1 cellular context compared by ENCODE assay signal in genomic region chr2:171086352-171087290, GRCh38.
TF ChIP-seq lines count a peak whose summit lies in the region.

No MANE protein-coding gene starts in this region.

TF ChIP-seq in HEK293, 187 proteins besides CTCF, POLR2A, EP300 and RAD21 (continued from another document):
- TF ChIP-seq ZNF280D (tag by site-specific recombination; IDR thresholded peaks at IDR 0.05) = no peak
- TF ChIP-seq PBX3 (CRISPR knock-in tag; IDR thresholded peaks at IDR 0.05) = no peak
- no peak for TF ChIP-seq ZNF660 (tag by site-specific recombination; IDR thresholded peaks at IDR 0.05)
- no peak for TF ChIP-seq ZNF513 (tag by site-specific recombination; IDR thresholded peaks at IDR 0.05)
- no peak for TF ChIP-seq GFI1B (tag by site-specific recombination; IDR thresholded peaks at IDR 0.05)
- no peak for TF ChIP-seq PATZ1 (tag by site-specific recombination; IDR thresholded peaks at IDR 0.05)
- TF ChIP-seq ZNF555 (tag by site-specific recombination; conservative IDR thresholded peaks at IDR 0.05) = no peak
- TF ChIP-seq ZNF24 (tag by site-specific recombination; IDR thresholded peaks at IDR 0.05) = no peak
- no peak for TF ChIP-seq SP3 (tag by site-specific recombination; IDR thresholded peaks at IDR 0.05)
- TF ChIP-seq ZBTB8A (tag by site-specific recombination; IDR thresholded peaks at IDR 0.05) = no peak
- TF ChIP-seq ZNF701 (tag by site-specific recombination; IDR thresholded peaks at IDR 0.05) = no peak
- TF ChIP-seq ELK4 (IDR thresholded peaks at IDR 0.05; ENCODE audit: borderline replicate concordance, low read depth, low read length) = no peak
- TF ChIP-seq ZNF157 (tag by site-specific recombination; IDR thresholded peaks at IDR 0.05) = no peak
- TF ChIP-seq HOXC10 (CRISPR knock-in tag; IDR thresholded peaks at IDR 0.05) = no peak
- TF ChIP-seq ZNF416 (tag by site-specific recombination; IDR thresholded peaks at IDR 0.05) = no peak
- no peak for TF ChIP-seq ZXDB (tag by site-specific recombination; IDR thresholded peaks at IDR 0.05)
- no peak for TF ChIP-seq ZNF398 (tag by site-specific recombination; IDR thresholded peaks at IDR 0.05)
- no peak for TF ChIP-seq ZNF184 (tag by site-specific recombination; IDR thresholded peaks at IDR 0.05)
- no peak for TF ChIP-seq ZNF514 (tag by site-specific recombination; IDR thresholded peaks at IDR 0.05)
- no peak for TF ChIP-seq ZNF529 (tag by site-specific recombination; IDR thresholded peaks at IDR 0.05; ENCODE audit: insufficient replicate concordance)
- TF ChIP-seq SP7 (tag by site-specific recombination; IDR thresholded peaks at IDR 0.05) = no peak
- TF ChIP-seq ZNF621 (tag by site-specific recombination; IDR thresholded peaks at IDR 0.05) = no peak
- 0 out of 2 replicates have a peak, but pooled peaks have one; percentile 9 for TF ChIP-seq KLF1 (tag by site-specific recombination; IDR thresholded peaks at IDR 0.05)
- no peak for TF ChIP-seq KLF10 (tag by site-specific recombination; IDR thresholded peaks at IDR 0.05)
- TF ChIP-seq ZBTB6 (tag by site-specific recombination; IDR thresholded peaks at IDR 0.05) = no peak
- TF ChIP-seq ZNF768 (tag by site-specific recombination; IDR thresholded peaks at IDR 0.05) = no peak
- TF ChIP-seq ZNF148 (tag by site-specific recombination; IDR thresholded peaks at IDR 0.05; ENCODE audit: borderline replicate concordance) = no peak
- no peak for TF ChIP-seq KLF8 (tag by site-specific recombination; IDR thresholded peaks at IDR 0.05)
- TF ChIP-seq ZBTB44 (tag by site-specific recombination; IDR thresholded peaks at IDR 0.05) = no peak
- TF ChIP-seq SCRT2 (tag by site-specific recombination; IDR thresholded peaks at IDR 0.05) = no peak
- TF ChIP-seq ZNF48 (tag by site-specific recombination; IDR thresholded peaks at IDR 0.05) = no peak
- TF ChIP-seq GLIS2 (tag by site-specific recombination; IDR thresholded peaks at IDR 0.05) = no peak
- TF ChIP-seq ZNF664 (tag by site-specific recombination; IDR thresholded peaks at IDR 0.05) = no peak
- no peak for TF ChIP-seq ZNF530 (tag by site-specific recombination; IDR thresholded peaks at IDR 0.05; ENCODE audit: low read depth)
- no peak for TF ChIP-seq ZNF133 (tag by site-specific recombination; IDR thresholded peaks at IDR 0.05)
- peak; percentile 51; the same call in 1 of the 2 replicates for TF ChIP-seq ZNF121 (tag by site-specific recombination; IDR thresholded peaks at IDR 0.05)
- TF ChIP-seq ZNF776 (tag by site-specific recombination; IDR thresholded peaks at IDR 0.05; ENCODE audit: borderline replicate concordance) = no peak
- TF ChIP-seq HOXD13 (CRISPR knock-in tag; IDR thresholded peaks at IDR 0.05; ENCODE audit: borderline replicate concordance) = no peak
- TF ChIP-seq YY2 (tag by site-specific recombination; IDR thresholded peaks at IDR 0.05) = no peak
- TF ChIP-seq ZNF112 (tag by site-specific recombination; IDR thresholded peaks at IDR 0.05) = no peak
- TF ChIP-seq ZBTB1 (tag by site-specific recombination; IDR thresholded peaks at IDR 0.05) = no peak
- TF ChIP-seq BCL11B (tag by site-specific recombination; IDR thresholded peaks at IDR 0.05; ENCODE audit: low read depth) = peak; percentile 65
- no peak for TF ChIP-seq PRDM1 (tag by site-specific recombination; IDR thresholded peaks at IDR 0.05)
- TF ChIP-seq ZNF169 (tag by site-specific recombination; IDR thresholded peaks at IDR 0.05) = no peak
- TF ChIP-seq ZIC2 (tag by site-specific recombination; IDR thresholded peaks at IDR 0.05) = peak; percentile 64
- no peak; the same call in 1 of the 2 replicates for TF ChIP-seq ZNF654 (tag by site-specific recombination; IDR thresholded peaks at IDR 0.05; ENCODE audit: low read depth)
- TF ChIP-seq SP2 (tag by site-specific recombination; IDR thresholded peaks at IDR 0.05) = no peak
- TF ChIP-seq ZNF248 (tag by site-specific recombination; IDR thresholded peaks at IDR 0.05) = no peak
- 0 out of 2 replicates have a peak, but pooled peaks have one; percentile 60 for TF ChIP-seq ZNF2 (tag by site-specific recombination; IDR thresholded peaks at IDR 0.05)
- TF ChIP-seq ZNF571 (tag by site-specific recombination; IDR thresholded peaks at IDR 0.05) = no peak
